In genomic region chr2:49351531-49351930, GRCh38 we compare ENCODE assay signal across 24 cellular contexts.
"Had no signal": no experiment of that assay in that cellular context is flagged by ENCODE, and none has a peak within 500 bp of the region (broad histone marks: within the 10 kb centered on the region; RNA-seq: fewer than 3 reads in every experiment).

No MANE protein-coding gene starts in this region.

- H3K4me3 Mint-ChIP-seq: activated CD4-positive, alpha-beta memory T cell treated with anti-CD3 and anti-CD28 coated beads, Interleukin-2, amount 10 ng/mL, durations not matched to agents 7 days and 5 days; activated CD4-positive, alpha-beta T cell treated with anti-CD3 and anti-CD28 coated beads for 36 hours; activated naive CD4-positive, alpha-beta T cell treated with anti-CD3 and anti-CD28 coated beads, Interleukin-2, amount 10 ng/mL, durations not matched to agents 7 days and 5 days; activated naive CD8-positive, alpha-beta T cell treated with anti-CD3 and anti-CD28 coated beads for 36 hours; activated T-helper 17 cell treated with anti-CD3 and anti-CD28 coated beads, Interleukin-2, amount 50 U/mL, for 72 hours; T-cell had no signal

- H3K27ac ChIP-seq: brain microvascular endothelial cell had no signal

- FAIRE-seq: TTC549 had no signal

- ATAC-seq: activated CD4-positive, alpha-beta T cell treated with anti-CD3 and anti-CD28 coated beads for 36 hours; activated T-helper 17 cell treated with anti-CD3 and anti-CD28 coated beads, Interleukin-2, amount 50 U/mL, for 72 hours; T-cell had no signal

- DNase-seq: activated CD4-positive, alpha-beta memory T cell treated with anti-CD3 and anti-CD28 coated beads, Interleukin-2, amount 10 ng/mL, durations not matched to agents 7 days and 5 days; activated CD4-positive, alpha-beta T cell treated with anti-CD3 and anti-CD28 coated beads for 36 hours; activated CD4-positive, alpha-beta T cell treated with anti-CD3 and anti-CD28 coated beads, Interleukin-2, amount 50 U/mL, for 1 hour; activated gamma-delta T cell; activated naive CD4-positive, alpha-beta T cell treated with anti-CD3 and anti-CD28 coated beads, Interleukin-2, amount 10 ng/mL, durations not matched to agents 7 days and 5 days; activated naive CD8-positive, alpha-beta T cell treated with anti-CD3 and anti-CD28 coated beads for 36 hours; activated T-cell treated with anti-CD3 and anti-CD28 coated beads for 4 hours; activated T-cell treated with anti-CD3 and anti-CD28 coated beads, Interleukin-2, amount 50 U/mL, for 48 hours; brain microvascular endothelial cell; cerebellar nuclear complex; Karpas-422; MM.1S; NCI-H1105; NCI-H1436; NCI-H1694 treated with DMSO at 0.1 percent for 48 hours; NCI-H2029 treated with DMSO at 0.1 percent for 48 hours; NCI-H446 treated with DMSO at 0.1 percent for 48 hours; NCI-H526 treated with DMSO at 0.1 percent for 48 hours; SIG-M5; T-cell; T-helper 2 cell; T1000 had no signal

- H3K36me3 ChIP-seq: brain microvascular endothelial cell had no signal

- H3K27me3 Mint-ChIP-seq: activated CD4-positive, alpha-beta memory T cell treated with anti-CD3 and anti-CD28 coated beads, Interleukin-2, amount 10 ng/mL, durations not matched to agents 7 days and 5 days; activated CD4-positive, alpha-beta T cell treated with anti-CD3 and anti-CD28 coated beads for 36 hours; activated naive CD4-positive, alpha-beta T cell treated with anti-CD3 and anti-CD28 coated beads, Interleukin-2, amount 10 ng/mL, durations not matched to agents 7 days and 5 days; activated naive CD8-positive, alpha-beta T cell treated with anti-CD3 and anti-CD28 coated beads for 36 hours; activated T-helper 17 cell treated with anti-CD3 and anti-CD28 coated beads, Interleukin-2, amount 50 U/mL, for 72 hours; T-cell had no signal

- H3K9me3 Mint-ChIP-seq: activated naive CD4-positive, alpha-beta T cell treated with anti-CD3 and anti-CD28 coated beads, Interleukin-2, amount 10 ng/mL, durations not matched to agents 7 days and 5 days; activated naive CD8-positive, alpha-beta T cell treated with anti-CD3 and anti-CD28 coated beads for 36 hours had no signal

- H3K27ac Mint-ChIP-seq: activated CD4-positive, alpha-beta memory T cell treated with anti-CD3 and anti-CD28 coated beads, Interleukin-2, amount 10 ng/mL, durations not matched to agents 7 days and 5 days; activated CD4-positive, alpha-beta T cell treated with anti-CD3 and anti-CD28 coated beads for 36 hours; activated naive CD4-positive, alpha-beta T cell treated with anti-CD3 and anti-CD28 coated beads, Interleukin-2, amount 10 ng/mL, durations not matched to agents 7 days and 5 days; activated naive CD8-positive, alpha-beta T cell treated with anti-CD3 and anti-CD28 coated beads for 36 hours; activated T-helper 17 cell treated with anti-CD3 and anti-CD28 coated beads, Interleukin-2, amount 50 U/mL, for 72 hours; T-cell had no signal

- H3K27me3 ChIP-seq: brain microvascular endothelial cell had no signal

- H3K36me3 Mint-ChIP-seq: activated naive CD4-positive, alpha-beta T cell treated with anti-CD3 and anti-CD28 coated beads, Interleukin-2, amount 10 ng/mL, durations not matched to agents 7 days and 5 days; activated naive CD8-positive, alpha-beta T cell treated with anti-CD3 and anti-CD28 coated beads for 36 hours; T-cell had no signal

- H3K4me1 Mint-ChIP-seq: activated CD4-positive, alpha-beta memory T cell treated with anti-CD3 and anti-CD28 coated beads, Interleukin-2, amount 10 ng/mL, durations not matched to agents 7 days and 5 days; activated CD4-positive, alpha-beta T cell treated with anti-CD3 and anti-CD28 coated beads for 36 hours; activated naive CD4-positive, alpha-beta T cell treated with anti-CD3 and anti-CD28 coated beads, Interleukin-2, amount 10 ng/mL, durations not matched to agents 7 days and 5 days; activated naive CD8-positive, alpha-beta T cell treated with anti-CD3 and anti-CD28 coated beads for 36 hours; activated T-helper 17 cell treated with anti-CD3 and anti-CD28 coated beads, Interleukin-2, amount 50 U/mL, for 72 hours; T-cell had no signal
